In genomic region chr7:149771696-149772235, GRCh38 we compare ENCODE assay signal across 8 cellular contexts. TPM values are rescaled to one million over a fixed set of nuclear protein-coding genes. Genes with fewer than 3 reads are reported as not detected.
A peak's percentile ranks its signal among the peaks of the same experiment; 100 is the strongest.
DNase-seq lines count a peak whose midpoint lies in the region; ATAC-seq lines count a peak whose summit lies in the region.

No MANE protein-coding gene starts in this region.

- H3K4me1 ChIP-seq in BLaER1 treated with 17β-estradiol and CSF1 and Interleukin-3, amounts not matched to agents 10 nM and 100 nM = peaks cover 40 to 47% (median 44%) of the 10 kb centered on the region in 10 experiments
- H3K4me1 ChIP-seq in ectodermal cell (ENCODE audit: control insufficient read depth, insufficient read depth, low read length) = peaks cover 33% of the 10 kb centered on the region

- H3K4me2 ChIP-seq in BLaER1 treated with 17β-estradiol and CSF1 and Interleukin-3, amounts not matched to agents 10 nM and 100 nM = peak overlapping the region; percentile 74 to 98 (median 85); a peak in 19 of 22 replicates

- H3K9ac ChIP-seq in BLaER1 treated with 17β-estradiol and CSF1 and Interleukin-3, amounts not matched to agents 10 nM and 100 nM = peak overlapping the region in 10 of 11 experiments; percentile 65 to 80 (median 76); a peak in 19 of 22 replicates

- H3K4me1 Mint-ChIP-seq in activated CD4-positive, alpha-beta memory T cell treated with anti-CD3 and anti-CD28 coated beads for 36 hours (ENCODE audit: low read depth) = peaks cover 1% of the 10 kb centered on the region

- H3K4me3 ChIP-seq in BLaER1 treated with 17β-estradiol and CSF1 and Interleukin-3, amounts not matched to agents 10 nM and 100 nM = peak overlapping the region; percentile 51 to 86 (median 69)
- H3K4me3 ChIP-seq in ectodermal cell (ENCODE audit: insufficient read depth, low read depth, low read length) = peak overlapping the region; percentile 23

- H3K4me3 Mint-ChIP-seq in activated CD4-positive, alpha-beta memory T cell treated with anti-CD3 and anti-CD28 coated beads for 36 hours = peak overlapping the region; percentile 69

- peaks cover 2% of the 10 kb centered on the region for H3K27me3 Mint-ChIP-seq in activated CD4-positive, alpha-beta memory T cell treated with anti-CD3 and anti-CD28 coated beads for 36 hours

- CTCF ChIA-PET in activated CD4-positive, alpha-beta memory T cell treated with anti-CD3 and anti-CD28 coated beads for 36 hours (lab: Charles Lee) = interaction anchor here (1.4 to 1.5 kb wide), 2 partner anchors 30 to 101 kb away, joined by 3 to 4 read pairs; no protein-coding TSS in a partner anchor

- no peaks in the 10 kb centered on the region for H3K27me3 ChIP-seq in BLaER1 treated with 17β-estradiol and CSF1 and Interleukin-3, amounts not matched to agents 10 nM and 100 nM
- H3K27me3 ChIP-seq in ectodermal cell (ENCODE audit: control insufficient read depth, insufficient read depth, low read length, poor library complexity, severe bottlenecking) = peaks cover 69% of the 10 kb centered on the region

- intact Hi-C loops in activated CD4-positive, alpha-beta memory T cell treated with anti-CD3 and anti-CD28 coated beads for 36 hours (cut with micrococcal nuclease) = loop anchor here (2.0 to 5.0 kb wide), 2 partner anchors 57 to 66 kb away; partner anchors contain the start of gene ZNF862

- H4K20me1 ChIP-seq in BLaER1 treated with 17β-estradiol and CSF1 and Interleukin-3, amounts not matched to agents 10 nM and 100 nM = peaks cover 0 to 49% (median 19%) of the 10 kb centered on the region in 11 experiments; a peak in 14 of 22 replicates

- no peaks in the 10 kb centered on the region for H3K36me3 Mint-ChIP-seq in activated CD4-positive, alpha-beta memory T cell treated with anti-CD3 and anti-CD28 coated beads for 36 hours

- no peak overlapping the region for H3K27ac Mint-ChIP-seq in activated CD4-positive, alpha-beta memory T cell treated with anti-CD3 and anti-CD28 coated beads for 36 hours

- 0% methylated on average over 35 to 36 of the region's 39 CpGs for WGBS in ectodermal cell, 2 experiments

- peak overlapping the region in 10 of 11 experiments; percentile 53 to 85 (median 72); a peak in 19 of 22 replicates for H3K27ac ChIP-seq in BLaER1 treated with 17β-estradiol and CSF1 and Interleukin-3, amounts not matched to agents 10 nM and 100 nM
- H3K27ac ChIP-seq in ectodermal cell (ENCODE audit: insufficient read depth, low read depth, low read length, poor library complexity, severe bottlenecking) = peak overlapping the region; percentile 79

- ATAC-seq in HG03442 (IDR thresholded peaks at IDR 0.05; ENCODE audit: unreplicated experiment) = peak; percentile 91

- H3K9me3 Mint-ChIP-seq in activated CD4-positive, alpha-beta memory T cell treated with anti-CD3 and anti-CD28 coated beads for 36 hours = no peaks in the 10 kb centered on the region

- peaks cover 0 to 6% (median 0%) of the 10 kb centered on the region in 11 experiments; a peak in 3 of 22 replicates for H3K9me3 ChIP-seq in BLaER1 treated with 17β-estradiol and CSF1 and Interleukin-3, amounts not matched to agents 10 nM and 100 nM (replicated peaks in 1 of 11)
- no peaks in the 10 kb centered on the region for H3K9me3 ChIP-seq in ectodermal cell (ENCODE audit: control insufficient read depth, low read length)

- H3K36me3 ChIP-seq in BLaER1 treated with 17β-estradiol and CSF1 and Interleukin-3, amounts not matched to agents 10 nM and 100 nM = peaks cover 31 to 43% (median 38%) of the 10 kb centered on the region in 11 experiments; a peak in 20 of 22 replicates
- H3K36me3 ChIP-seq in ectodermal cell (ENCODE audit: control insufficient read depth, insufficient read depth, low read length) = no peaks in the 10 kb centered on the region

- DNase-seq in GM19240 (ENCODE audit: insufficient read length, low spot score) = peak; percentile 96
- DNase-seq in NCI-H526 treated with DMSO at 0.1 percent for 48 hours (lab: John Stamatoyannopoulos, UW) = peak; percentile 87
- peak; percentile 92 for DNase-seq in activated CD4-positive, alpha-beta memory T cell treated with anti-CD3 and anti-CD28 coated beads for 36 hours
- peak; percentile 93 for DNase-seq in medulla oblongata (ENCODE audit: extremely low spot score)
- peak; percentile 71 to 85 (median 74) for DNase-seq in stimulated activated CD4-positive, alpha-beta T cell treated with anti-CD3 and anti-CD28 coated beads, TNF-alpha, amount 100 ng/mL, for 24 hours (ENCODE audit: low read depth in 3 of 3)

- POLR2A ChIA-PET in activated CD4-positive, alpha-beta memory T cell treated with anti-CD3 and anti-CD28 coated beads for 36 hours (lab: Charles Lee) = interaction anchor here (0.6 to 1.3 kb wide), 2 partner anchors 67 to 142 kb away, joined by 3 read pairs; partner anchors contain the start of gene ZNF862

RNA-seq across cellular contexts. Expression of gene ZNF467, which starts 1.6 kb away (rescaled TPM):
- total RNA-seq in activated CD4-positive, alpha-beta memory T cell treated with anti-CD3 and anti-CD28 coated beads for 36 hours = under 1 TPM; 0.41 to 0.45 TPM
- polyA plus RNA-seq in ectodermal cell (2013, experiment 1 of 4) = 7.2 TPM
- polyA plus RNA-seq in ectodermal cell (2013, experiment 2 of 4) = 7.1 TPM
- 9.3 TPM for polyA plus RNA-seq in ectodermal cell (2013, experiment 3 of 4)
- polyA plus RNA-seq in ectodermal cell (2013, experiment 4 of 4) = 9.0 TPM

Comparison
In these comparisons a context has a peak if more than half of its experiments do, and no peak if none do; other contexts are left out.
1. Peak in every context shown above with its lines: DNase-seq, ATAC-seq, H3K4me3 ChIP-seq and H3K27ac ChIP-seq.